8 cellular contexts compared by ENCODE assay signal in genomic region chr1:210250665-210250997, GRCh38. TPM values are rescaled to one million over a fixed set of nuclear protein-coding genes. Genes with fewer than 3 reads are reported as not detected.
DNase-seq lines count a peak whose midpoint lies in the region; ATAC-seq and TF ChIP-seq lines count a peak whose summit lies in the region.

No MANE protein-coding gene starts in this region.

- CTCF ChIA-PET in Panc1 (lab: Charles Lee) = no interaction called here

- intact Hi-C loops in Panc1 (cut with micrococcal nuclease; ENCODE audit: unreplicated experiment) = no loop called here

- peak overlapping the region; percentile 68 for H3K4me3 Mint-ChIP-seq in progenitor cell of endocrine pancreas (ENCODE audit: low read depth)

- no peaks in the 10 kb centered on the region for H3K9me3 ChIP-seq in Panc1 (ENCODE audit: control insufficient read depth, insufficient read depth, low read depth, low read length)

- H3K27ac ChIP-seq in Panc1 (ENCODE audit: low read length) = no peak overlapping the region

- POLR2A ChIA-PET in Panc1 (lab: Charles Lee) = no interaction called here

- H3K27me3 ChIP-seq in H7 (ENCODE audit: control insufficient read depth, insufficient read depth, low read length) (peaks cover 23% of the 10 kb centered on the region), Panc1 (ENCODE audit: control insufficient read depth, insufficient read depth, low read length) (peaks cover 6% of the 10 kb centered on the region; the same call in 1 of the 2 replicates)

- ATAC-seq in Panc1 (peak; percentile 54; the same call in 1 of the 2 replicates), HG02970 (IDR thresholded peaks at IDR 0.05; ENCODE audit: low FRiP score, unreplicated experiment) (no peak), HG03045 (IDR thresholded peaks at IDR 0.05; ENCODE audit: unreplicated experiment) (no peak)

- H3K27me3 Mint-ChIP-seq in progenitor cell of endocrine pancreas = peaks cover 63% of the 10 kb centered on the region

- BruUV-seq in Panc1 (replicated peaks; lab: Mats Ljungman, UMichigan) = no TSS peak

- H3K36me3 ChIP-seq in H7 (replicated peaks; ENCODE audit: control insufficient read depth, insufficient read depth, low read length) (no peaks in the 10 kb centered on the region), Panc1 (ENCODE audit: control insufficient read depth, insufficient read depth, low read length) (no peaks in the 10 kb centered on the region)

- in situ Hi-C loops in Panc1 (cut with HindIII; ENCODE audit: low pct_unique_long_range_greater_than_20kb, low sequenced_read_pairs) = no loop called here

- H3K4me1 ChIP-seq in Panc1 (ENCODE audit: control insufficient read depth, insufficient read depth, low read length) = no peaks in the 10 kb centered on the region

- no peak overlapping the region for H3K27ac Mint-ChIP-seq in progenitor cell of endocrine pancreas

- DNase-seq in Ammon's horn (ENCODE audit: low spot score) (peak; percentile 85), H7 (peak; percentile 83), Panc1 (ENCODE audit: low read depth, low spot score) (no peak), glomerular visceral epithelial cell (ENCODE audit: extremely low spot score) (peak; percentile 82), progenitor cell of endocrine pancreas (ENCODE audit: low spot score, unreplicated experiment) (no peak), RKO (ENCODE audit: low spot score) (no peak)

- TF ChIP-seq CTCF in Panc1 (IDR thresholded peaks at IDR 0.05) = no peak
- no peak for TF ChIP-seq CTCF in progenitor cell of endocrine pancreas (IDR thresholded peaks at IDR 0.05; ENCODE audit: unreplicated experiment)

- no peaks in the 10 kb centered on the region for H3K36me3 Mint-ChIP-seq in progenitor cell of endocrine pancreas (ENCODE audit: insufficient read depth)

- peaks cover 21% of the 10 kb centered on the region for H3K4me1 Mint-ChIP-seq in progenitor cell of endocrine pancreas (ENCODE audit: low read depth)

- peak overlapping the region; percentile 64 for H3K4me3 ChIP-seq in H7 (ENCODE audit: insufficient read depth, low read depth, low read length)
- H3K4me3 ChIP-seq in Panc1 (ENCODE audit: low read depth in 2 of 2, low read length in 2 of 2) = peak overlapping the region in 1 of 2 experiments; percentile 37; a peak in 1 of 4 replicates

- no peaks in the 10 kb centered on the region for H3K9me3 Mint-ChIP-seq in progenitor cell of endocrine pancreas (ENCODE audit: low read depth)

RNA-seq across cellular contexts. Expression of gene SERTAD4, which starts 18.0 kb away (rescaled TPM):
- total RNA-seq in H7 (2014; rRNA removed; shearing (Covaris generic)) = 8.7 and 12.0 TPM in 2 replicates
- total RNA-seq in Panc1 (2021; ENCODE audit: unreplicated experiment) (0.31 TPM), progenitor cell of endocrine pancreas (1.1 and 1.8 TPM in 2 replicates)
- polyA plus RNA-seq in Panc1 (2012; ENCODE audit: insufficient read length) = not detected

Comparison
In these comparisons a context has a peak if more than half of its experiments do, and no peak if none do; other contexts are left out.
1. DNase-seq: peak in Ammon's horn (single experiment), H7 (single experiment) and glomerular visceral epithelial cell (single experiment); none in Panc1 (single experiment), progenitor cell of endocrine pancreas (single experiment) and RKO (single experiment).